Comparison of ENCODE assay signal across 6 cellular contexts in genomic region chr19:872266-872951, GRCh38. TPM values are rescaled to one million over a fixed set of nuclear protein-coding genes. Genes with fewer than 3 reads are reported as not detected.
DNase-seq lines count a peak whose midpoint lies in the region; ATAC-seq and TF ChIP-seq lines count a peak whose summit lies in the region.

No MANE protein-coding gene starts in this region.

- peak overlapping the region; percentile 37 for H3K4me3 ChIP-seq in lower lobe of right lung

- TF ChIP-seq CTCF in lower lobe of right lung (IDR thresholded peaks at IDR 0.05), result no peak

- no peaks in the 10 kb centered on the region for H3K27me3 ChIP-seq in lower lobe of right lung (ENCODE audit: low read depth)

- ATAC-seq in lower lobe of right lung (peak; percentile 78 to 81), HG02798 (IDR thresholded peaks at IDR 0.05; ENCODE audit: poor library complexity, unreplicated experiment) (no peak)

- peaks cover 25% of the 10 kb centered on the region for H3K4me1 ChIP-seq in lower lobe of right lung

- intact Hi-C loops in lower lobe of right lung (cut with DNase I), result no loop called here

- peaks cover 45% of the 10 kb centered on the region for H3K36me3 ChIP-seq in lower lobe of right lung

- no peaks in the 10 kb centered on the region for H3K9me3 ChIP-seq in lower lobe of right lung

- peak overlapping the region; percentile 88 for H3K27ac ChIP-seq in lower lobe of right lung

- DNase-seq in COLO829 (ENCODE audit: low spot score), result peak; percentile 90
- peak; percentile 51 for DNase-seq in NCI-H2227 (lab: John Stamatoyannopoulos, UW; ENCODE audit: unreplicated experiment)
- DNase-seq in activated effector memory CD4-positive, alpha-beta T cell treated with Interleukin-2 at 50 U/mL for 16 hours, result peak; percentile 84
- DNase-seq in lower lobe of right lung, result peak; percentile 88
- DNase-seq in EL, result no peak

RNA-seq across cellular contexts. Expression of gene CFD, which starts 12.9 kb away (rescaled TPM):
- total RNA-seq in lower lobe of right lung, result 282 TPM

RNA-seq across cellular contexts. Expression of gene ELANE, which starts 20.3 kb away (rescaled TPM):
- 0.97 TPM for total RNA-seq in lower lobe of right lung

RNA-seq across cellular contexts. Expression of gene MED16, which starts 20.6 kb away (rescaled TPM):
- 46.1 TPM for total RNA-seq in lower lobe of right lung

RNA-seq across cellular contexts. Expression of gene RNU6-9, which starts 20.9 kb away (rescaled TPM):
- total RNA-seq in lower lobe of right lung, result not detected

RNA-seq across cellular contexts. Expression of gene PRTN3, which starts 31.6 kb away (rescaled TPM):
- total RNA-seq in lower lobe of right lung, result not detected
